1 cellular context compared by ENCODE assay signal in the genomic region with DNA sequence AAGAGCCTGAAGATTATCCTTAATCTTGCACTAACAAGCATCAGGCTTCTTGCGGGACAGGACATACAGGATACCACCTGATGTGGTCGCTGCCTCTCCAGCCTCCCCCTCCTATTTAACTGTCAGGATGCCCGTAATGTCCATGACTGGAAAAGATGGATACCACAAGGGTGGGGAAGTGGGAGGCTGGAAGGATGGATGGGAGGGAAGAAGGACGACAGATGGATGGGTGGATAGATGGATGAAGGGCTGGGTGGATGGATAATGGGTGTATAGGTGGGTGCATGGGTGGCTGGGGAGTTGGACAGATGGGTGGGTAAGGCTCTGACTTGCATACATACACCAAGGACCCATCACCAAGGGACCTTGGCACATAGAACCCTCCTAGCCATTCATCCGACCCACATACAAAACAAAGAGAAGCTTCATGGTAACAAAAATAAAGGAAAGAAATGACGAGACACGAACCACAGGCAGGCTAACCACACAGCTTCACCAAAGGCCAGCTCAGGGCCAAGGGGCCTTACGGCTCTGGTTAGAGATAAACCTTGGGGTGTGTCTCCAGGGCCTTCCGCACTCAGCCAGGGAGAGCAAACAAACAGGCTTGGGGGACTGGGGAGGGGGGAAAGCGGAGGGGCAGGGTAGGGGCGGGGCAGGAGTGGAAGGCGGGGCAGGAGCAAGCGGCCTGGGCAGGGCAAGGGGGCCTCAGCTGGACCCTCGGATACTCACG.
A peak's percentile ranks its signal among the peaks of the same experiment; 100 is the strongest.
TF ChIP-seq lines count a peak whose summit lies in the region.

No MANE protein-coding gene starts in this region.

TF ChIP-seq in HepG2, 621 proteins besides CTCF, POLR2A, EP300 and RAD21:
- TF ChIP-seq, protein P1, sequence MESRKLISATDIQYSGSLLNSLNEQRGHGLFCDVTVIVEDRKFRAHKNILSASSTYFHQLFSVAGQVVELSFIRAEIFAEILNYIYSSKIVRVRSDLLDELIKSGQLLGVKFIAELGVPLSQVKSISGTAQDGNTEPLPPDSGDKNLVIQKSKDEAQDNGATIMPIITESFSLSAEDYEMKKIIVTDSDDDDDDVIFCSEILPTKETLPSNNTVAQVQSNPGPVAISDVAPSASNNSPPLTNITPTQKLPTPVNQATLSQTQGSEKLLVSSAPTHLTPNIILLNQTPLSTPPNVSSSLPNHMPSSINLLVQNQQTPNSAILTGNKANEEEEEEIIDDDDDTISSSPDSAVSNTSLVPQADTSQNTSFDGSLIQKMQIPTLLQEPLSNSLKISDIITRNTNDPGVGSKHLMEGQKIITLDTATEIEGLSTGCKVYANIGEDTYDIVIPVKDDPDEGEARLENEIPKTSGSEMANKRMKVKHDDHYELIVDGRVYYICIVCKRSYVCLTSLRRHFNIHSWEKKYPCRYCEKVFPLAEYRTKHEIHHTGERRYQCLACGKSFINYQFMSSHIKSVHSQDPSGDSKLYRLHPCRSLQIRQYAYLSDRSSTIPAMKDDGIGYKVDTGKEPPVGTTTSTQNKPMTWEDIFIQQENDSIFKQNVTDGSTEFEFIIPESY (CRISPR knock-in tag; IDR thresholded peaks at IDR 0.05) = no peak
- peak; percentile 21 for TF ChIP-seq HNRNPK (IDR thresholded peaks at IDR 0.05; ENCODE audit: low read depth, low read length, poor library complexity, severe bottlenecking)
